1 cellular context compared by ENCODE assay signal in genomic region chr4:124275-125081, GRCh38.
TF ChIP-seq lines count a peak whose summit lies in the region.

ZNF718 (plus strand) TSS chr4:124501; CDS start chr4:124671, 170 bp downstream.

TF ChIP-seq in WTC11, 78 proteins besides CTCF, POLR2A, EP300 and RAD21 (continued from another document):
- TF ChIP-seq, protein P1, sequence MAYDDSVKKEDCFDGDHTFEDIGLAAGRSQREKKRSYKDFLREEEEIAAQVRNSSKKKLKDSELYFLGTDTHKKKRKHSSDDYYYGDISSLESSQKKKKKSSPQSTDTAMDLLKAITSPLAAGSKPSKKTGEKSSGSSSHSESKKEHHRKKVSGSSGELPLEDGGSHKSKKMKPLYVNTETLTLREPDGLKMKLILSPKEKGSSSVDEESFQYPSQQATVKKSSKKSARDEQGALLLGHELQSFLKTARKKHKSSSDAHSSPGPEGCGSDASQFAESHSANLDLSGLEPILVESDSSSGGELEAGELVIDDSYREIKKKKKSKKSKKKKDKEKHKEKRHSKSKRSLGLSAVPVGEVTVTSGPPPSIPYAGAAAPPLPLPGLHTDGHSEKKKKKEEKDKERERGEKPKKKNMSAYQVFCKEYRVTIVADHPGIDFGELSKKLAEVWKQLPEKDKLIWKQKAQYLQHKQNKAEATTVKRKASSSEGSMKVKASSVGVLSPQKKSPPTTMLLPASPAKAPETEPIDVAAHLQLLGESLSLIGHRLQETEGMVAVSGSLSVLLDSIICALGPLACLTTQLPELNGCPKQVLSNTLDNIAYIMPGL (CRISPR knock-in tag; IDR thresholded peaks at IDR 0.05), result peak; percentile 37
- TF ChIP-seq ATF2 (CRISPR knock-in tag; IDR thresholded peaks at IDR 0.05; ENCODE audit: borderline replicate concordance, low read depth), result no peak
- TF ChIP-seq ZNF396 (CRISPR knock-in tag; IDR thresholded peaks at IDR 0.05; ENCODE audit: borderline replicate concordance), result no peak
- no peak for TF ChIP-seq ATF1 (CRISPR knock-in tag; IDR thresholded peaks at IDR 0.05)
- no peak for TF ChIP-seq OVOL2 (CRISPR knock-in tag; IDR thresholded peaks at IDR 0.05; ENCODE audit: borderline replicate concordance)
- TF ChIP-seq, protein P2, sequence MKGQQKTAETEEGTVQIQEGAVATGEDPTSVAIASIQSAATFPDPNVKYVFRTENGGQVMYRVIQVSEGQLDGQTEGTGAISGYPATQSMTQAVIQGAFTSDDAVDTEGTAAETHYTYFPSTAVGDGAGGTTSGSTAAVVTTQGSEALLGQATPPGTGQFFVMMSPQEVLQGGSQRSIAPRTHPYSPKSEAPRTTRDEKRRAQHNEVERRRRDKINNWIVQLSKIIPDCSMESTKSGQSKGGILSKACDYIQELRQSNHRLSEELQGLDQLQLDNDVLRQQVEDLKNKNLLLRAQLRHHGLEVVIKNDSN (CRISPR knock-in tag; IDR thresholded peaks at IDR 0.05), result no peak
- no peak for TF ChIP-seq TP53 (CRISPR knock-in tag; IDR thresholded peaks at IDR 0.05)
- no peak for TF ChIP-seq GTF2I (CRISPR knock-in tag; conservative IDR thresholded peaks at IDR 0.05)
- peak; percentile 30 for TF ChIP-seq SP1 (CRISPR knock-in tag; conservative IDR thresholded peaks at IDR 0.05)
- TF ChIP-seq ARID4B (CRISPR knock-in tag; IDR thresholded peaks at IDR 0.05; ENCODE audit: borderline replicate concordance), result peak; percentile 84; the same call in 1 of the 2 replicates
- TF ChIP-seq ZNF281 (CRISPR knock-in tag; IDR thresholded peaks at IDR 0.05), result no peak
- no peak for TF ChIP-seq IRF2 (CRISPR knock-in tag; IDR thresholded peaks at IDR 0.05; ENCODE audit: borderline replicate concordance, low read depth)
- TF ChIP-seq, protein P3, sequence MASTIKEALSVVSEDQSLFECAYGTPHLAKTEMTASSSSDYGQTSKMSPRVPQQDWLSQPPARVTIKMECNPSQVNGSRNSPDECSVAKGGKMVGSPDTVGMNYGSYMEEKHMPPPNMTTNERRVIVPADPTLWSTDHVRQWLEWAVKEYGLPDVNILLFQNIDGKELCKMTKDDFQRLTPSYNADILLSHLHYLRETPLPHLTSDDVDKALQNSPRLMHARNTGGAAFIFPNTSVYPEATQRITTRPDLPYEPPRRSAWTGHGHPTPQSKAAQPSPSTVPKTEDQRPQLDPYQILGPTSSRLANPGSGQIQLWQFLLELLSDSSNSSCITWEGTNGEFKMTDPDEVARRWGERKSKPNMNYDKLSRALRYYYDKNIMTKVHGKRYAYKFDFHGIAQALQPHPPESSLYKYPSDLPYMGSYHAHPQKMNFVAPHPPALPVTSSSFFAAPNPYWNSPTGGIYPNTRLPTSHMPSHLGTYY (CRISPR knock-in tag; IDR thresholded peaks at IDR 0.05), result no peak
- TF ChIP-seq HMGA2 (CRISPR knock-in tag; IDR thresholded peaks at IDR 0.05), result no peak
- TF ChIP-seq, protein P4, sequence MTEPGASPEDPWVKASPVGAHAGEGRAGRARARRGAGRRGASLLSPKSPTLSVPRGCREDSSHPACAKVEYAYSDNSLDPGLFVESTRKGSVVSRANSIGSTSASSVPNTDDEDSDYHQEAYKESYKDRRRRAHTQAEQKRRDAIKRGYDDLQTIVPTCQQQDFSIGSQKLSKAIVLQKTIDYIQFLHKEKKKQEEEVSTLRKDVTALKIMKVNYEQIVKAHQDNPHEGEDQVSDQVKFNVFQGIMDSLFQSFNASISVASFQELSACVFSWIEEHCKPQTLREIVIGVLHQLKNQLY (CRISPR knock-in tag; IDR thresholded peaks at IDR 0.05), result no peak
- TF ChIP-seq ATF6 (CRISPR knock-in tag; IDR thresholded peaks at IDR 0.05), result no peak
- TF ChIP-seq, protein P5, sequence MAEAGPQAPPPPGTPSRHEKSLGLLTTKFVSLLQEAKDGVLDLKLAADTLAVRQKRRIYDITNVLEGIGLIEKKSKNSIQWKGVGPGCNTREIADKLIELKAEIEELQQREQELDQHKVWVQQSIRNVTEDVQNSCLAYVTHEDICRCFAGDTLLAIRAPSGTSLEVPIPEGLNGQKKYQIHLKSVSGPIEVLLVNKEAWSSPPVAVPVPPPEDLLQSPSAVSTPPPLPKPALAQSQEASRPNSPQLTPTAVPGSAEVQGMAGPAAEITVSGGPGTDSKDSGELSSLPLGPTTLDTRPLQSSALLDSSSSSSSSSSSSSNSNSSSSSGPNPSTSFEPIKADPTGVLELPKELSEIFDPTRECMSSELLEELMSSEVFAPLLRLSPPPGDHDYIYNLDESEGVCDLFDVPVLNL (CRISPR knock-in tag; IDR thresholded peaks at IDR 0.05; ENCODE audit: borderline replicate concordance, low read depth), result peak; percentile 87; the same call in 1 of the 2 replicates
- TF ChIP-seq CBFB (CRISPR knock-in tag; IDR thresholded peaks at IDR 0.05; ENCODE audit: low read depth), result no peak
- TF ChIP-seq ZNF219 (CRISPR knock-in tag; IDR thresholded peaks at IDR 0.05; ENCODE audit: borderline replicate concordance), result peak; percentile 48; the same call in 1 of the 2 replicates
- no peak for TF ChIP-seq NR2C2 (CRISPR knock-in tag; IDR thresholded peaks at IDR 0.05)
- 0 out of 2 replicates have a peak, but pooled peaks have one; percentile 69 for TF ChIP-seq TCF7 (CRISPR knock-in tag; IDR thresholded peaks at IDR 0.05; ENCODE audit: low read depth)
- 0 out of 2 replicates have a peak, but pooled peaks have one; percentile 48 for TF ChIP-seq RELA (CRISPR knock-in tag; IDR thresholded peaks at IDR 0.05; ENCODE audit: borderline replicate concordance)
- no peak for TF ChIP-seq MXD4 (CRISPR knock-in tag; IDR thresholded peaks at IDR 0.05; ENCODE audit: borderline replicate concordance)
- TF ChIP-seq SOX15 (CRISPR knock-in tag; IDR thresholded peaks at IDR 0.05), result no peak
- TF ChIP-seq ZNF416 (CRISPR knock-in tag; IDR thresholded peaks at IDR 0.05), result no peak
- 0 out of 2 replicates have a peak, but pooled peaks have one; percentile 12 for TF ChIP-seq ZNF138 (CRISPR knock-in tag; conservative IDR thresholded peaks at IDR 0.05)
- TF ChIP-seq NR3C1 (CRISPR knock-in tag; conservative IDR thresholded peaks at IDR 0.05; ENCODE audit: low read depth), result 0 out of 2 replicates have a peak, but pooled peaks have one; percentile 35
- TF ChIP-seq ATF3 (CRISPR knock-in tag; conservative IDR thresholded peaks at IDR 0.05), result no peak
TF ChIP-seq in WTC11: peak in this region for 26.
